10 cellular contexts compared by ENCODE assay signal in the genomic region with DNA sequence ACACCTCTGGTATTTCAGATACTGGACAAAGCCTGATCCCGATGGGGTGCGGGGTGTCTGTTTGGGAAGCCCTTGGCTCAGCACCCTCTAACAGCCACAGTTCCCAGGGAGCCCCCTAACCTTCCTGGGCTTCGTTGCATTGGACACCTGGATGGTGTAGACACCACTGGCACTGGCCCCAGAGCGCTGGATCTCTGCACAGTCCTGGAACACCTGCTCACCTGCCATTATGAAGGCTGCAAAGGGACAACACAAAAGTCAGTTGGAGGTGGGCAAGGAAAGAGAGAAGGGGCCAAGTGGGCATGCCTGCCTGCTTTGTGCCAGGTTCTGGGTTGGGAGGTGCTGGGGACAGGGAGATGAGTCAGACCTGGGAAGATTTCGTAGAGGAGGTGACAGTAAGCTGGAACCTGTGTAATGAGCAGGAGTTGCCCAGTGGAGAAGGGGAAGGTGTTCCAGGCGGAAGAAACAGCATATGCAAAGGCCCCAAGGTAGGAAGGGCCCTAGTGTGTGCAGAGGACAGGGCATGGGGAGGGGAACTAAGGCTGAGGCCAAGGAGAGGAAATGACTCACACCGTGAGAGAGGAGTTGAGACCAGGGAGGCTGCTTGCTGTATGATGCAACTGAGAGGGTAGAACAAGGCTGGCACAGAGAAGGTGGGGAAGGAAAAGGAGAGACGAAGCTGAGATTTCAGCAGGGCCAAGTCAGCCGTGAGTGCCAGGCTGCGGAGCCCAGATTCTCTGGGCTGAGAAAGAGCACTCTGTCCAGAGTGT. TPM values are rescaled to one million over a fixed set of nuclear protein-coding genes. Genes with fewer than 3 reads are reported as not detected.
DNase-seq lines count a peak whose midpoint lies in the region; ATAC-seq and TF ChIP-seq lines count a peak whose summit lies in the region.
"Had no signal": no experiment of that assay in that cellular context is flagged by ENCODE, and none has a peak within 500 bp of the region (broad histone marks: within the 10 kb centered on the region; RNA-seq: fewer than 3 reads in every experiment).

No MANE protein-coding gene starts in this region.

- H3K9me2 ChIP-seq in HCT116 (ENCODE audit: insufficient read depth): no peaks in the 10 kb centered on the region

- intact Hi-C loops in HCT116 (cut with micrococcal nuclease) (no loop called here), dorsolateral prefrontal cortex (cut with DNase I) (no loop called here), gastrocnemius medialis (cut with DNase I; ENCODE audit: low total_unique reads) (no loop called here)

- no peak for TF ChIP-seq RAD21 in HCT116 (IDR thresholded peaks at IDR 0.05; ENCODE audit: low read depth)

- peaks cover 12% of the 10 kb centered on the region for H3K4me1 Mint-ChIP-seq in T-helper 1 cell treated with Interleukin-12 subunit alpha and Interleukin-12 subunit beta and Interleukin-4 antibody, amounts not matched to agents 30 μg/mL and 1 μg/mL, for 36 hours (ENCODE audit: low read depth)
- H3K4me1 Mint-ChIP-seq in progenitor cell of endocrine pancreas (ENCODE audit: low read depth): peaks cover 1% of the 10 kb centered on the region

- RAD21 ChIA-PET in HCT116 (lab: Charles Lee; ENCODE audit: low non-redundant PET in 1 of 2, low total read pairs in 2 of 2, uncharacterized antibody in 2 of 2, unreplicated experiment in 2 of 2): no interaction called here

- peak overlapping the region; percentile 50 for H3K27ac Mint-ChIP-seq in T-helper 1 cell treated with Interleukin-12 subunit alpha and Interleukin-12 subunit beta and Interleukin-4 antibody, amounts not matched to agents 30 μg/mL and 1 μg/mL, for 36 hours
- H3K27ac Mint-ChIP-seq in progenitor cell of endocrine pancreas: no peak overlapping the region

- no peaks in the 10 kb centered on the region for H3K79me2 ChIP-seq in HCT116 (ENCODE audit: insufficient read depth, low read length)

- no peaks in the 10 kb centered on the region for H4K20me1 ChIP-seq in HCT116 (ENCODE audit: insufficient read depth)

- DNase-seq in 8988T (peak; percentile 84), HCT116 (ENCODE audit: low read depth, low spot score) (peak; percentile 74), dorsolateral prefrontal cortex (no peak), gastrocnemius medialis (no peak), progenitor cell of endocrine pancreas (ENCODE audit: low spot score, unreplicated experiment) (no peak)

- peaks cover 10% of the 10 kb centered on the region for H3K27me3 Mint-ChIP-seq in T-helper 1 cell treated with Interleukin-12 subunit alpha and Interleukin-12 subunit beta and Interleukin-4 antibody, amounts not matched to agents 30 μg/mL and 1 μg/mL, for 36 hours (ENCODE audit: low read depth)
- H3K27me3 Mint-ChIP-seq in progenitor cell of endocrine pancreas: peaks cover 48% of the 10 kb centered on the region

- H3K36me3 Mint-ChIP-seq in T-helper 1 cell treated with Interleukin-12 subunit alpha and Interleukin-12 subunit beta and Interleukin-4 antibody, amounts not matched to agents 30 μg/mL and 1 μg/mL, for 36 hours (ENCODE audit: low read depth): peaks cover 3% of the 10 kb centered on the region
- H3K36me3 Mint-ChIP-seq in progenitor cell of endocrine pancreas (ENCODE audit: insufficient read depth): no peaks in the 10 kb centered on the region

- TF ChIP-seq CTCF in HCT116 (IDR thresholded peaks at IDR 0.05 in 2 of 3, conservative IDR thresholded peaks at IDR 0.05 in 1 of 3; ENCODE audit: borderline replicate concordance in 1 of 3, insufficient read depth in 1 of 3, low read depth in 2 of 3, low read length in 2 of 3): no peak
- no peak for TF ChIP-seq CTCF in dorsolateral prefrontal cortex (IDR thresholded peaks at IDR 0.05 in 54 of 56, conservative IDR thresholded peaks at IDR 0.05 in 2 of 56; ENCODE audit: low read depth in 1 of 56, partially characterized antibody in 56 of 56)
- no peak for TF ChIP-seq CTCF in gastrocnemius medialis (IDR thresholded peaks at IDR 0.05 in 4 of 5, conservative IDR thresholded peaks at IDR 0.05 in 1 of 5)
- no peak for TF ChIP-seq CTCF in progenitor cell of endocrine pancreas (IDR thresholded peaks at IDR 0.05; ENCODE audit: unreplicated experiment)

- H3K27me3 ChIP-seq in HCT116 (ENCODE audit: insufficient read depth, low read length) (no peaks in the 10 kb centered on the region), dorsolateral prefrontal cortex (peaks cover 0 to 12% (median 0%) of the 10 kb centered on the region in 45 donors), gastrocnemius medialis (peaks cover 0 to 7% (median 3%) of the 10 kb centered on the region in 3 donors)
- H3K27me3 ChIP-seq: body of pancreas had no signal

- no peak for TF ChIP-seq POLR2A in HCT116 (IDR thresholded peaks at IDR 0.05; ENCODE audit: borderline replicate concordance, extremely low read depth, insufficient read depth, insufficient read length)
- TF ChIP-seq POLR2A in gastrocnemius medialis (IDR thresholded peaks at IDR 0.05): no peak

- H3K9me3 ChIP-seq in HCT116 (ENCODE audit: control insufficient read depth in 1 of 2, insufficient read depth in 1 of 2, low read depth in 1 of 2, low read length in 2 of 2) (no peaks in the 10 kb centered on the region), gastrocnemius medialis (no peaks in the 10 kb centered on the region)
- H3K9me3 ChIP-seq: body of pancreas had no signal

- H3K27ac ChIP-seq in HCT116 (ENCODE audit: low read depth, low read length) (peak overlapping the region; percentile 33; the same call in 1 of the 2 replicates), dorsolateral prefrontal cortex (no peak overlapping the region), gastrocnemius medialis (no peak overlapping the region)
- H3K27ac ChIP-seq: body of pancreas had no signal

- no TSS peak for BruUV-seq in HCT116 (replicated peaks; lab: Mats Ljungman, UMichigan)

- H3K9ac ChIP-seq in HCT116 (ENCODE audit: low read length): peak overlapping the region; percentile 36

- peak overlapping the region; percentile 33 for H3K4me3 Mint-ChIP-seq in T-helper 1 cell treated with Interleukin-12 subunit alpha and Interleukin-12 subunit beta and Interleukin-4 antibody, amounts not matched to agents 30 μg/mL and 1 μg/mL, for 36 hours
- no peak overlapping the region for H3K4me3 Mint-ChIP-seq in progenitor cell of endocrine pancreas (ENCODE audit: low read depth)

- H3K4me3 ChIP-seq in HCT116 (replicated peaks in 1 of 2; ENCODE audit: low read depth in 1 of 2, low read length in 2 of 2): peak overlapping the region; percentile 48 to 50
- H3K4me3 ChIP-seq in dorsolateral prefrontal cortex: no peak overlapping the region
- H3K4me3 ChIP-seq in gastrocnemius medialis: no peak overlapping the region
- H3K4me3 ChIP-seq: body of pancreas, lung had no signal

- H3K4me2 ChIP-seq in HCT116 (ENCODE audit: low read length): peak overlapping the region; percentile 76

- CTCF ChIA-PET in HCT116 (lab: Charles Lee): no interaction called here

- H3K9me3 Mint-ChIP-seq in T-helper 1 cell treated with Interleukin-12 subunit alpha and Interleukin-12 subunit beta and Interleukin-4 antibody, amounts not matched to agents 30 μg/mL and 1 μg/mL, for 36 hours: no peaks in the 10 kb centered on the region
- H3K9me3 Mint-ChIP-seq in progenitor cell of endocrine pancreas (ENCODE audit: low read depth): no peaks in the 10 kb centered on the region

- H3K4me1 ChIP-seq in HCT116 (ENCODE audit: control insufficient read depth in 1 of 2, insufficient read depth in 2 of 2, low read length in 2 of 2) (peaks cover 17 to 22% of the 10 kb centered on the region in 2 experiments), gastrocnemius medialis (no peaks in the 10 kb centered on the region)
- H3K4me1 ChIP-seq: body of pancreas had no signal

- POLR2A ChIA-PET in HCT116 (lab: Charles Lee): no interaction called here

- ATAC-seq in HCT116: peak; percentile 92
- ATAC-seq in esophagus mucosa: peak; percentile 86
- ATAC-seq in GM18511 (IDR thresholded peaks at IDR 0.05; ENCODE audit: unreplicated experiment): no peak
- no peak for ATAC-seq in gastrocnemius medialis
- ATAC-seq: body of pancreas had no signal

- in situ Hi-C loops in gastrocnemius medialis (cut with MboI; ENCODE audit: low sequenced_read_pairs in 4 of 4): no loop called here

- H2AFZ ChIP-seq in HCT116 (ENCODE audit: low read depth, low read length, poor library complexity, severe bottlenecking): no peak overlapping the region

- H3K36me3 ChIP-seq in HCT116 (ENCODE audit: control insufficient read depth in 1 of 2, insufficient read depth in 2 of 2, low read length in 2 of 2) (no peaks in the 10 kb centered on the region), gastrocnemius medialis (no peaks in the 10 kb centered on the region)

TF ChIP-seq in HCT116, 20 proteins besides CTCF, POLR2A, EP300 and RAD21 (continues in another document):
- TF ChIP-seq EZH2phosphoT487 (IDR thresholded peaks at IDR 0.05; ENCODE audit: borderline replicate concordance) (no peak), JUND (IDR thresholded peaks at IDR 0.05) (peak; percentile 88), SP1 (IDR thresholded peaks at IDR 0.05; ENCODE audit: low read depth) (peak; percentile 86), CEBPB (IDR thresholded peaks at IDR 0.05; ENCODE audit: low read depth) (peak; percentile 95)

RNA-seq across cellular contexts. Expression of a gene that starts 34.9 kb away (rescaled TPM):
- total RNA-seq in HCT116 (2021; ENCODE audit: unreplicated experiment) (not detected), esophagus mucosa (0.08 TPM), dorsolateral prefrontal cortex (1 to 10 TPM in 2 of 120 experiments, under 1 TPM in 107, not detected in 11; 0.09 to 1.2 (median 0.26) TPM), gastrocnemius medialis (under 1 TPM in 3 of 4 donors, not detected in 1; 0.04 to 0.15 (median 0.10) TPM), progenitor cell of endocrine pancreas (not detected in 2 replicates)
- polyA plus RNA-seq in HCT116 (2012): 0.31 and 0.39 TPM in 2 replicates

RNA-seq across cellular contexts. Expression of a gene that starts 47.7 kb away (rescaled TPM):
- 26.4 TPM for total RNA-seq in HCT116 (2021; ENCODE audit: unreplicated experiment)
- polyA plus RNA-seq in HCT116 (2012): 26.3 and 30.1 TPM in 2 replicates
- 32.8 TPM for total RNA-seq in esophagus mucosa
- total RNA-seq in dorsolateral prefrontal cortex: 1 to 10 TPM; 1.5 to 6.8 (median 3.4) TPM
- 1 to 10 TPM in 3 of 4 donors, under 1 TPM in 1; 0.25 to 6.2 (median 1.9) TPM for total RNA-seq in gastrocnemius medialis
- 17.4 and 17.9 TPM in 2 replicates for total RNA-seq in progenitor cell of endocrine pancreas

Comparison
In these comparisons a context has a peak if more than half of its experiments do, and no peak if none do; other contexts are left out.
1. DNase-seq: peak in 8988T (single experiment) and HCT116 (single experiment); none in dorsolateral prefrontal cortex (0 of 10), gastrocnemius medialis (0 of 2) and progenitor cell of endocrine pancreas (single experiment).
2. ATAC-seq: peak in HCT116 (single experiment) and esophagus mucosa (single experiment); none in GM18511 (single experiment) and gastrocnemius medialis (0 of 2).
3. H3K4me3 ChIP-seq: peak in HCT116 (2 of 2); none in dorsolateral prefrontal cortex (0 of 59) and gastrocnemius medialis (0 of 4).